Comparison of ENCODE assay signal across 1 cellular context in the genomic region with DNA sequence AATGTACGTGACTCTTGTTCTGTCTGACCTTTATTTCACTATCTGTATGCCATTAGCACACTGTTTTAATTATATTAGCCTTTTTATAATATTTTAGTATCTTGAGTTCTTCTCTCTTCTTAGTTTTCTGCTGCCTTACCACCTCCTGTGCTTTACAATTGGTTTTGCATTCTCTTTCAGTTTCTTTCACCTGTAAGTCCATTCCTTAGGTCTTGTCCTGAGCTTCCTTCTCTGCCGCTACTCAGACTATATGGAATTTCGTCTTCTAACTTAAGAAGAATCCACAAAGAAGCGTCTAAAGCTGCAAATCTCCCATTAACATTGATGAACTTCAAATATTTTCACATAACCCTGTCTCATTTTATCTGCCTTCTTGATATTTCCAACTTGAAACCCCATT.
A peak's percentile ranks its signal among the peaks of the same experiment; 100 is the strongest.
TF ChIP-seq lines count a peak whose summit lies in the region.

No MANE protein-coding gene starts in this region.

TF ChIP-seq in H1, 55 proteins besides CTCF, POLR2A, EP300 and RAD21:
- TF ChIP-seq SP1 (IDR thresholded peaks at IDR 0.05; ENCODE audit: low read depth, low read length) (0 out of 2 replicates have a peak, but pooled peaks have one; percentile 39), MAFK (IDR thresholded peaks at IDR 0.05; ENCODE audit: low read depth, low read length) (no peak), HDAC6 (IDR thresholded peaks at IDR 0.05; ENCODE audit: low read depth, low read length) (no peak), TAF1 (IDR thresholded peaks at IDR 0.05; ENCODE audit: low read depth, low read length) (no peak)
